ENCODE assay signal across 24 cellular contexts in genomic region chr3:38609386-38610111, GRCh38.
"Had no signal": no experiment of that assay in that cellular context is flagged by ENCODE, and none has a peak within 500 bp of the region (broad histone marks: within the 10 kb centered on the region; RNA-seq: fewer than 3 reads in every experiment).

No MANE protein-coding gene starts in this region.

- H3K27ac ChIP-seq: cardiac muscle cell, colonic mucosa, neutrophil, ovary, testis, tibial nerve had no signal

- H3K4me3 ChIP-seq: cardiac muscle cell, colonic mucosa, heart left ventricle, ovary, testis, tibial nerve had no signal

- H3K9me3 Mint-ChIP-seq: nephron progenitor cell; stimulated activated memory B cell treated with anti-CD40 and anti-IgM and Interleukin-4, amounts not matched to agents 10 μg/mL and 1 μg/mL and 100 μg/mL, for 72 hours; stimulated activated naive CD8-positive, alpha-beta T cell treated with anti-CD3 and anti-CD28 coated beads, Interleukin-15, amount 100 ng/mL, for 72 hours had no signal

- H3K27me3 ChIP-seq: colonic mucosa, heart left ventricle, neutrophil, ovary, testis, tibial nerve had no signal

- H3K4me3 Mint-ChIP-seq: memory B cell; nephron progenitor cell; stimulated activated memory B cell treated with anti-CD40 and anti-IgM and Interleukin-4, amounts not matched to agents 10 μg/mL and 1 μg/mL and 100 μg/mL, for 72 hours; stimulated activated naive CD8-positive, alpha-beta T cell treated with anti-CD3 and anti-CD28 coated beads, Interleukin-15, amount 100 ng/mL, for 72 hours had no signal

- H3K4me1 Mint-ChIP-seq: memory B cell; stimulated activated memory B cell treated with anti-CD40 and anti-IgM and Interleukin-4, amounts not matched to agents 10 μg/mL and 1 μg/mL and 100 μg/mL, for 72 hours; stimulated activated naive CD8-positive, alpha-beta T cell treated with anti-CD3 and anti-CD28 coated beads, Interleukin-15, amount 100 ng/mL, for 72 hours had no signal

- H3K4me1 ChIP-seq: colonic mucosa, testis, tibial nerve had no signal

- H3K36me3 ChIP-seq: cardiac muscle cell, colonic mucosa, neutrophil, ovary had no signal

- H3K36me3 Mint-ChIP-seq: memory B cell; stimulated activated memory B cell treated with anti-CD40 and anti-IgM and Interleukin-4, amounts not matched to agents 10 μg/mL and 1 μg/mL and 100 μg/mL, for 72 hours had no signal

- H3K9me3 ChIP-seq: colonic mucosa, heart left ventricle, neutrophil, ovary, testis, tibial nerve had no signal

- H3K27me3 Mint-ChIP-seq: stimulated activated memory B cell treated with anti-CD40 and anti-IgM and Interleukin-4, amounts not matched to agents 10 μg/mL and 1 μg/mL and 100 μg/mL, for 72 hours; stimulated activated naive CD8-positive, alpha-beta T cell treated with anti-CD3 and anti-CD28 coated beads, Interleukin-15, amount 100 ng/mL, for 72 hours had no signal

- ATAC-seq: left colon; right cardiac atrium; stimulated activated memory B cell treated with anti-CD40 and anti-IgM and Interleukin-4, amounts not matched to agents 10 μg/mL and 1 μg/mL and 100 μg/mL, for 72 hours; stimulated activated naive CD8-positive, alpha-beta T cell treated with anti-CD3 and anti-CD28 coated beads, Interleukin-15, amount 100 ng/mL, for 72 hours had no signal

- DNase-seq: cerebellar nuclear complex; colonic mucosa; dermis blood vessel endothelial cell; erythroblast; foreskin melanocyte; hippocampal formation; left colon; midbrain; nephron progenitor cell; right cardiac atrium; stimulated activated CD4-positive, alpha-beta T cell treated with anti-CD3 and anti-CD28 coated beads, Interleukin-15, amount 100 ng/mL, for 24 hours; stimulated activated CD4-positive, alpha-beta T cell treated with anti-CD3 and anti-CD28 coated beads, Interleukin-1b, Interleukin-23, amount 100 ng/mL, for 48 hours; stimulated activated CD4-positive, alpha-beta T cell treated with anti-CD3 and anti-CD28 coated beads, Interleukin-4, amount 100 ng/mL, for 24 hours; stimulated activated naive CD8-positive, alpha-beta T cell treated with anti-CD3 and anti-CD28 coated beads, Interleukin-15, amount 100 ng/mL, for 72 hours; testis had no signal

- FAIRE-seq: endothelial cell of umbilical vein had no signal

- H3K27ac Mint-ChIP-seq: memory B cell; progenitor cell of endocrine pancreas; stimulated activated memory B cell treated with anti-CD40 and anti-IgM and Interleukin-4, amounts not matched to agents 10 μg/mL and 1 μg/mL and 100 μg/mL, for 72 hours; stimulated activated naive CD8-positive, alpha-beta T cell treated with anti-CD3 and anti-CD28 coated beads, Interleukin-15, amount 100 ng/mL, for 72 hours had no signal
